13 cellular contexts compared by ENCODE assay signal in genomic region chr4:110787109-110787508, GRCh38.
"Had no signal": no experiment of that assay in that cellular context is flagged by ENCODE, and none has a peak within 500 bp of the region (broad histone marks: within the 10 kb centered on the region; RNA-seq: fewer than 3 reads in every experiment).

No MANE protein-coding gene starts in this region.

- H3K36me3 ChIP-seq: adrenal gland, tibial nerve had no signal

- H3K4me3 ChIP-seq: adrenal gland, lung, tibial nerve had no signal

- DNase-seq: activated CD4-positive, alpha-beta T cell treated with anti-CD3 and anti-CD28 coated beads, Interleukin-2, amount 50 U/mL, for 1 hour; activated gamma-delta T cell treated with Interleukin-2 at 50 U/mL for 16 hours; adrenal gland; effector CD8-positive, alpha-beta T cell; hypothalamus; midbrain; posterior cingulate gyrus; stimulated activated naive CD8-positive, alpha-beta T cell treated with anti-CD3 and anti-CD28 coated beads, Interleukin-15, Interleukin-2, amounts not matched to agents 100 U/mL and 50 U/mL, for 24 hours; substantia nigra; T-helper 1 cell; T1000 had no signal

- H3K4me1 ChIP-seq: adrenal gland, tibial nerve had no signal

- H3K27ac ChIP-seq: adrenal gland, tibial nerve had no signal

- H3K9me3 ChIP-seq: adrenal gland, tibial nerve had no signal

- H3K27me3 ChIP-seq: adrenal gland, tibial nerve had no signal
